ENCODE assay signal across 14 cellular contexts in the genomic region with DNA sequence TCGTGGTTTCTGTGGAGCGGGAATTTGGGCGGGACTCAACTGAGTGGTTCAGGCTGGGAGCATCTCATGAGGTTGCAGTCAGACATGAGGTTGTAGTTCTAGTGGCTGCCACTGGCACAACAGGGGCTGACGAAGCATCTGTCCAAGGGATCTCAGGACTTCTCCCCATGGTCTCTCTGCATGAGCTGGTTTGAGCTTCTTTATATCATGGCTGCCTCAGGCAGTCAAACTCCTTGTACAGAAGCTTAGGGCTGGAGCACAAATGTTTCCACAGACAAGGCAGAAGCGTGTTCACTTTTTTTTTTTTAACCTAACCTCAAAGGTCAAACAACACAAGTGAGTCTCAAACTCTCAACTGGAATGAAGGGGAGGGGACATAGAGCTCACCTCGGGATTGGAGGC.
DNase-seq lines count a peak whose midpoint lies in the region; ATAC-seq and TF ChIP-seq lines count a peak whose summit lies in the region.
"Had no signal": no experiment of that assay in that cellular context is flagged by ENCODE, and none has a peak within 500 bp of the region (broad histone marks: within the 10 kb centered on the region; RNA-seq: fewer than 3 reads in every experiment).

No MANE protein-coding gene starts in this region.

- no peak overlapping the region for H3K9ac ChIP-seq in neural progenitor cell
- H3K9ac ChIP-seq: KMS-11 had no signal

- H3K4me1 Mint-ChIP-seq in activated T-helper 2 cell treated with anti-CD3 and anti-CD28 coated beads, Interferon-gamma antibody, Interleukin-2, Interleukin-4, amounts not matched to agents 10 μg/mL and 5 μg/mL and 100 μg/mL, durations not matched to agents 14 hours and 24 hours and 36 hours (ENCODE audit: low read depth), result peaks cover 21% of the 10 kb centered on the region
- H3K4me1 Mint-ChIP-seq in neural progenitor cell, result peaks cover 78% of the 10 kb centered on the region

- no peaks in the 10 kb centered on the region for H3K36me3 Mint-ChIP-seq in activated T-helper 2 cell treated with anti-CD3 and anti-CD28 coated beads, Interferon-gamma antibody, Interleukin-2, Interleukin-4, amounts not matched to agents 10 μg/mL and 5 μg/mL and 100 μg/mL, durations not matched to agents 14 hours and 24 hours and 36 hours (ENCODE audit: low read depth)
- peaks cover 32% of the 10 kb centered on the region for H3K36me3 Mint-ChIP-seq in neural progenitor cell

- intact Hi-C loops in activated T-helper 2 cell treated with anti-CD3 and anti-CD28 coated beads, Interferon-gamma antibody, Interleukin-2, Interleukin-4, amounts not matched to agents 10 μg/mL and 5 μg/mL and 100 μg/mL, durations not matched to agents 14 hours and 24 hours and 36 hours (cut with micrococcal nuclease), result no loop called here
- intact Hi-C loops in dorsolateral prefrontal cortex (cut with DNase I), result no loop called here

- H3K27ac ChIP-seq in neural progenitor cell (no peak overlapping the region), dorsolateral prefrontal cortex (peak overlapping the region in 1 of 59 donors; percentile 24)
- H3K27ac ChIP-seq: KMS-11, upper lobe of right lung had no signal

- peak overlapping the region; percentile 73 for H3K27ac Mint-ChIP-seq in activated T-helper 2 cell treated with anti-CD3 and anti-CD28 coated beads, Interferon-gamma antibody, Interleukin-2, Interleukin-4, amounts not matched to agents 10 μg/mL and 5 μg/mL and 100 μg/mL, durations not matched to agents 14 hours and 24 hours and 36 hours
- H3K27ac Mint-ChIP-seq in neural progenitor cell, result peak overlapping the region; percentile 33

- H4K20me1 ChIP-seq in neural progenitor cell (ENCODE audit: low read depth), result peaks cover 75% of the 10 kb centered on the region

- TF ChIP-seq CTCF in neural progenitor cell (IDR thresholded peaks at IDR 0.05) (no peak), dorsolateral prefrontal cortex (IDR thresholded peaks at IDR 0.05 in 54 of 56, conservative IDR thresholded peaks at IDR 0.05 in 2 of 56; ENCODE audit: low read depth in 1 of 56, partially characterized antibody in 56 of 56) (no peak)

- H3K4me3 ChIP-seq in neural progenitor cell, result no peak overlapping the region
- no peak overlapping the region for H3K4me3 ChIP-seq in dorsolateral prefrontal cortex
- H3K4me3 ChIP-seq: upper lobe of right lung had no signal

- no peaks in the 10 kb centered on the region for H3K27me3 Mint-ChIP-seq in activated T-helper 2 cell treated with anti-CD3 and anti-CD28 coated beads, Interferon-gamma antibody, Interleukin-2, Interleukin-4, amounts not matched to agents 10 μg/mL and 5 μg/mL and 100 μg/mL, durations not matched to agents 14 hours and 24 hours and 36 hours (ENCODE audit: low read depth)
- peaks cover 2% of the 10 kb centered on the region for H3K27me3 Mint-ChIP-seq in neural progenitor cell (ENCODE audit: insufficient read depth, low read depth)

- H2AFZ ChIP-seq in neural progenitor cell (replicated peaks), result no peak overlapping the region

- H3F3A ChIP-seq in neural progenitor cell (ENCODE audit: low read depth), result no peaks in the 10 kb centered on the region

- H3K79me2 ChIP-seq in neural progenitor cell (ENCODE audit: low read depth), result peaks cover 93% of the 10 kb centered on the region

- peaks cover 3% of the 10 kb centered on the region for H3K4me1 ChIP-seq in neural progenitor cell
- H3K4me1 ChIP-seq: upper lobe of right lung had no signal

- peak; percentile 62 for DNase-seq in NCI-H510A treated with DMSO at 0.1 percent for 48 hours (lab: John Stamatoyannopoulos, UW)
- DNase-seq in NCI-H510A (lab: John Stamatoyannopoulos, UW), result no peak
- peak; percentile 43 for DNase-seq in HuH-7 (ENCODE audit: low spot score)
- DNase-seq in activated T-helper 2 cell treated with anti-CD3 and anti-CD28 coated beads, Interferon-gamma antibody, Interleukin-2, Interleukin-4, amounts not matched to agents 10 μg/mL and 5 μg/mL and 100 μg/mL, durations not matched to agents 14 hours and 24 hours and 36 hours (ENCODE audit: low spot score), result no peak
- no peak for DNase-seq in neural progenitor cell (ENCODE audit: low spot score)
- no peak for DNase-seq in dorsolateral prefrontal cortex
- no peak for DNase-seq in NCI-H748 treated with DMSO at 0.1 percent for 48 hours (lab: John Stamatoyannopoulos, UW)
- DNase-seq: head of caudate nucleus, left ventricle myocardium superior, NCI-H2081 treated with DMSO at 0.1 percent for 48 hours, OCI-M1, upper lobe of right lung had no signal

- H3K27me3 ChIP-seq in neural progenitor cell, result no peaks in the 10 kb centered on the region
- no peaks in the 10 kb centered on the region for H3K27me3 ChIP-seq in dorsolateral prefrontal cortex
- H3K27me3 ChIP-seq: upper lobe of right lung had no signal

- H3K9me3 ChIP-seq in neural progenitor cell (ENCODE audit: low read depth), result no peaks in the 10 kb centered on the region
- H3K9me3 ChIP-seq: upper lobe of right lung had no signal

- H3K36me3 ChIP-seq in neural progenitor cell, result no peaks in the 10 kb centered on the region
- H3K36me3 ChIP-seq: upper lobe of right lung had no signal

- no peak overlapping the region for H3K4me2 ChIP-seq in neural progenitor cell
- H3K4me2 ChIP-seq: KMS-11 had no signal

- no peaks in the 10 kb centered on the region for H3K9me3 Mint-ChIP-seq in activated T-helper 2 cell treated with anti-CD3 and anti-CD28 coated beads, Interferon-gamma antibody, Interleukin-2, Interleukin-4, amounts not matched to agents 10 μg/mL and 5 μg/mL and 100 μg/mL, durations not matched to agents 14 hours and 24 hours and 36 hours
- H3K9me3 Mint-ChIP-seq in neural progenitor cell, result no peaks in the 10 kb centered on the region

- no peak for ATAC-seq in HG02870 (IDR thresholded peaks at IDR 0.05; ENCODE audit: unreplicated experiment)
- ATAC-seq: left ventricle myocardium superior, upper lobe of right lung had no signal

- H3K4me3 Mint-ChIP-seq in activated T-helper 2 cell treated with anti-CD3 and anti-CD28 coated beads, Interferon-gamma antibody, Interleukin-2, Interleukin-4, amounts not matched to agents 10 μg/mL and 5 μg/mL and 100 μg/mL, durations not matched to agents 14 hours and 24 hours and 36 hours (ENCODE audit: low read depth), result no peak overlapping the region
- H3K4me3 Mint-ChIP-seq in neural progenitor cell, result no peak overlapping the region

Comparison
In these comparisons a context has a peak if more than half of its experiments do, and no peak if none do; other contexts are left out.
1. DNase-seq: peak in NCI-H510A treated with DMSO at 0.1 percent for 48 hours (single experiment) and HuH-7 (single experiment); none in NCI-H510A (single experiment), activated T-helper 2 cell treated with anti-CD3 and anti-CD28 coated beads, Interferon-gamma antibody, Interleukin-2, Interleukin-4, amounts not matched to agents 10 μg/mL and 5 μg/mL and 100 μg/mL, durations not matched to agents 14 hours and 24 hours and 36 hours (single experiment), neural progenitor cell (single experiment), dorsolateral prefrontal cortex (0 of 10) and NCI-H748 treated with DMSO at 0.1 percent for 48 hours (single experiment).